1 cellular context compared by ENCODE assay signal in the genomic region with DNA sequence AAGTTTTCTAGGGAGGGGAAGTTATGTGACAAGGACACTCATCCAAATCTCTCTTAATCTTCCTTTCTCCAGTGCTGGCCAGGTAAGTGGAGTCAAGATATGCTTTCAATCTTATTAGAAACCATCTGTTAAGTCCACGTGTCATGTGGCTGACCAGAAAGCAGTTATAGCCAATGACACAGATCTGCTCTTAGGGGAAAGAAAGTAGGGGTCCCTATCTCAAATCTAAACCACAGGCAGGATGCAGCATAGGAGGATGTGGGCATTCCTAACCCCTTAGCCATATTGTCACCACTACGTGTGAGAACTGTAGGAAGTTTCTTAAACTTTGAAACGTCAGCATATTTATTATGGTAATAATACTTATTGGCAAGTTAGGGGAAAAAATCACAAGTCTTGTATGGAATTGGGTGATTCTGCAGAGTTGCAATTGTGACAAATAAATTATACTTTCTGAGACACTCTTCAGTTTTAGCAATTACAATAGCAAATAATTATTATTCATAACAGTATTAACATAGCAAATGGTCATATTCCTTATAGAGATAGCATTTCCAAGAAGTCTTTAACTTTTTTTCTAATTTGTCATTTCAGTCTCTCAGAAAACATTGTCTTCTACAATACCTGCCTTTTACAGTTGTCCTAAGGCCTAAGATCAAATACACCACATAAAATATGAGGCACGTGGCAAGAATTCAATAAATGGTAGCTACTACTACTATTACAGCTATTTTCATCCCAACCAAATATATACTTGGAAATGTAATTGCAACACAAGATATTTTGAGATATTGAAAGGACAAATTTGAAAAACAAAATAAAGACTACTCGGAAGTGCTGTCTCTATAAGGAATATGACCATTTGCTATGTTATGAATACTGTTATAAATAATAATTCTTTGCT.
A peak's percentile ranks its signal among the peaks of the same experiment; 100 is the strongest.
TF ChIP-seq lines count a peak whose summit lies in the region.

No MANE protein-coding gene starts in this region.

TF ChIP-seq in K562, 482 proteins besides CTCF, POLR2A, EP300 and RAD21:
- TF ChIP-seq ZNF316 (IDR thresholded peaks at IDR 0.05) (peak; percentile 25; the same call in 1 of the 2 replicates), ZC3H8 (IDR thresholded peaks at IDR 0.05) (no peak), MAFF (IDR thresholded peaks at IDR 0.05; ENCODE audit: low read length) (peak; percentile 34; the same call in 1 of the 2 replicates), MAFG (tag; conservative IDR thresholded peaks at IDR 0.05) (0 out of 2 replicates have a peak, but pooled peaks have one; percentile 10), KAT7 (CRISPR knock-in tag; IDR thresholded peaks at IDR 0.05; ENCODE audit: borderline replicate concordance) (no peak), MAFK (IDR thresholded peaks at IDR 0.05; ENCODE audit: low read length) (peak; percentile 27; the same call in 1 of the 2 replicates)
- TF ChIP-seq, protein P1, sequence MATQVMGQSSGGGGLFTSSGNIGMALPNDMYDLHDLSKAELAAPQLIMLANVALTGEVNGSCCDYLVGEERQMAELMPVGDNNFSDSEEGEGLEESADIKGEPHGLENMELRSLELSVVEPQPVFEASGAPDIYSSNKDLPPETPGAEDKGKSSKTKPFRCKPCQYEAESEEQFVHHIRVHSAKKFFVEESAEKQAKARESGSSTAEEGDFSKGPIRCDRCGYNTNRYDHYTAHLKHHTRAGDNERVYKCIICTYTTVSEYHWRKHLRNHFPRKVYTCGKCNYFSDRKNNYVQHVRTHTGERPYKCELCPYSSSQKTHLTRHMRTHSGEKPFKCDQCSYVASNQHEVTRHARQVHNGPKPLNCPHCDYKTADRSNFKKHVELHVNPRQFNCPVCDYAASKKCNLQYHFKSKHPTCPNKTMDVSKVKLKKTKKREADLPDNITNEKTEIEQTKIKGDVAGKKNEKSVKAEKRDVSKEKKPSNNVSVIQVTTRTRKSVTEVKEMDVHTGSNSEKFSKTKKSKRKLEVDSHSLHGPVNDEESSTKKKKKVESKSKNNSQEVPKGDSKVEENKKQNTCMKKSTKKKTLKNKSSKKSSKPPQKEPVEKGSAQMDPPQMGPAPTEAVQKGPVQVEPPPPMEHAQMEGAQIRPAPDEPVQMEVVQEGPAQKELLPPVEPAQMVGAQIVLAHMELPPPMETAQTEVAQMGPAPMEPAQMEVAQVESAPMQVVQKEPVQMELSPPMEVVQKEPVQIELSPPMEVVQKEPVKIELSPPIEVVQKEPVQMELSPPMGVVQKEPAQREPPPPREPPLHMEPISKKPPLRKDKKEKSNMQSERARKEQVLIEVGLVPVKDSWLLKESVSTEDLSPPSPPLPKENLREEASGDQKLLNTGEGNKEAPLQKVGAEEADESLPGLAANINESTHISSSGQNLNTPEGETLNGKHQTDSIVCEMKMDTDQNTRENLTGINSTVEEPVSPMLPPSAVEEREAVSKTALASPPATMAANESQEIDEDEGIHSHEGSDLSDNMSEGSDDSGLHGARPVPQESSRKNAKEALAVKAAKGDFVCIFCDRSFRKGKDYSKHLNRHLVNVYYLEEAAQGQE (CRISPR knock-in tag; IDR thresholded peaks at IDR 0.05; ENCODE audit: low read depth), result no peak
